Comparison of ENCODE assay signal across 8 cellular contexts in genomic region chr10:46555713-46556514, GRCh38.
DNase-seq lines count a peak whose midpoint lies in the region; ATAC-seq and TF ChIP-seq lines count a peak whose summit lies in the region.

No MANE protein-coding gene starts in this region.

- peaks cover 5% of the 10 kb centered on the region for H3K4me1 Mint-ChIP-seq in dendritic cell treated with granulocyte-macrophage colony-stimulating factor and Interleukin-4, amounts not matched to agents 40 ng/mL and 50 ng/mL, for 4 days (ENCODE audit: low read depth)
- H3K4me1 Mint-ChIP-seq in memory B cell, result peaks cover 14% of the 10 kb centered on the region

- no peaks in the 10 kb centered on the region for H3K9me3 Mint-ChIP-seq in dendritic cell treated with granulocyte-macrophage colony-stimulating factor and Interleukin-4, amounts not matched to agents 40 ng/mL and 50 ng/mL, for 4 days
- no peaks in the 10 kb centered on the region for H3K9me3 Mint-ChIP-seq in memory B cell

- peak overlapping the region; percentile 30 to 51 for H3K4me3 ChIP-seq in tibial artery

- peaks cover 0 to 19% (median 12%) of the 10 kb centered on the region in 4 donors for H3K4me1 ChIP-seq in tibial artery

- no peak overlapping the region for H3K27ac ChIP-seq in tibial artery

- H3K36me3 Mint-ChIP-seq in dendritic cell treated with granulocyte-macrophage colony-stimulating factor and Interleukin-4, amounts not matched to agents 40 ng/mL and 50 ng/mL, for 4 days (ENCODE audit: low read depth), result no peaks in the 10 kb centered on the region
- H3K36me3 Mint-ChIP-seq in memory B cell, result peaks cover 3% of the 10 kb centered on the region

- H3K27me3 ChIP-seq in tibial artery, result peaks cover 7 to 61% of the 10 kb centered on the region in 2 donors

- DNase-seq in NCI-H2227 treated with DMSO at 0.1 percent for 48 hours (lab: John Stamatoyannopoulos, UW) (peak; percentile 3), NCI-H2227 (lab: John Stamatoyannopoulos, UW; ENCODE audit: unreplicated experiment) (no peak), memory B cell (ENCODE audit: low spot score in 2 of 2) (peak; percentile 1 to 10), tibial artery (peak; percentile 19 to 69), NCI-H2081 treated with DMSO at 0.1 percent for 48 hours (lab: John Stamatoyannopoulos, UW) (no peak)

- intact Hi-C loops in dendritic cell treated with granulocyte-macrophage colony-stimulating factor and Interleukin-4, amounts not matched to agents 40 ng/mL and 50 ng/mL, for 4 days (cut with micrococcal nuclease), result no loop called here
- intact Hi-C loops in tibial artery (cut with DNase I; ENCODE audit: low total_unique reads), result no loop called here

- no peaks in the 10 kb centered on the region for H3K9me3 ChIP-seq in tibial artery

- peak overlapping the region; percentile 37 for H3K4me3 Mint-ChIP-seq in dendritic cell treated with granulocyte-macrophage colony-stimulating factor and Interleukin-4, amounts not matched to agents 40 ng/mL and 50 ng/mL, for 4 days
- H3K4me3 Mint-ChIP-seq in memory B cell, result peak overlapping the region; percentile 57

- no peak for ATAC-seq in memory B cell (ENCODE audit: low read depth)
- ATAC-seq in GM18873 (IDR thresholded peaks at IDR 0.05; ENCODE audit: low FRiP score, unreplicated experiment), result no peak
- ATAC-seq in GM19395 (IDR thresholded peaks at IDR 0.05; ENCODE audit: unreplicated experiment), result no peak

- no peak overlapping the region for H3K27ac Mint-ChIP-seq in dendritic cell treated with granulocyte-macrophage colony-stimulating factor and Interleukin-4, amounts not matched to agents 40 ng/mL and 50 ng/mL, for 4 days
- no peak overlapping the region for H3K27ac Mint-ChIP-seq in memory B cell

- no peak for TF ChIP-seq CTCF in tibial artery (IDR thresholded peaks at IDR 0.05)

- no peaks in the 10 kb centered on the region for H3K36me3 ChIP-seq in tibial artery

- H3K27me3 Mint-ChIP-seq in dendritic cell treated with granulocyte-macrophage colony-stimulating factor and Interleukin-4, amounts not matched to agents 40 ng/mL and 50 ng/mL, for 4 days, result peaks cover 4% of the 10 kb centered on the region
- H3K27me3 Mint-ChIP-seq in memory B cell, result peaks cover 21% of the 10 kb centered on the region

Comparison
In these comparisons a context has a peak if more than half of its experiments do, and no peak if none do; other contexts are left out.
1. DNase-seq: peak in NCI-H2227 treated with DMSO at 0.1 percent for 48 hours (single experiment), memory B cell (2 of 2) and tibial artery (2 of 2); none in NCI-H2227 (single experiment) and NCI-H2081 treated with DMSO at 0.1 percent for 48 hours (single experiment).